23 cellular contexts compared by ENCODE assay signal in genomic region chr6:43359381-43359780, GRCh38. TPM values are rescaled to one million over a fixed set of nuclear protein-coding genes. Genes with fewer than 3 reads are reported as not detected.
DNase-seq lines count a peak whose midpoint lies in the region; ATAC-seq, FAIRE-seq and TF ChIP-seq lines count a peak whose summit lies in the region.
"Had no signal": no experiment of that assay in that cellular context is flagged by ENCODE, and none has a peak within 500 bp of the region (broad histone marks: within the 10 kb centered on the region; RNA-seq: fewer than 3 reads in every experiment).

No MANE protein-coding gene starts in this region.

- no peak overlapping the region for H3K56ac ChIP-seq in IMR-90 (ENCODE audit: extremely low read depth, insufficient read depth, low read length)

- no peak overlapping the region for H3K27ac ChIP-seq in IMR-90 (ENCODE audit: insufficient read depth, low read length)
- H3K27ac ChIP-seq in keratinocyte (ENCODE audit: control insufficient read depth, insufficient read depth, low read length), result no peak overlapping the region
- H3K27ac ChIP-seq: C4-2B, SK-N-MC had no signal

- no peak overlapping the region for H3K14ac ChIP-seq in IMR-90 (replicated peaks; ENCODE audit: low read depth, low read length)

- H2AK9ac ChIP-seq in IMR-90 (replicated peaks; ENCODE audit: low read depth, low read length, poor library complexity), result no peak overlapping the region

- BruUV-seq in IMR-90 (replicated peaks; lab: Mats Ljungman, UMichigan), result no TSS peak

- no peak overlapping the region for H3K18ac ChIP-seq in IMR-90 (ENCODE audit: low read depth, low read length)

- no peak overlapping the region for H3K4me2 ChIP-seq in IMR-90 (ENCODE audit: low read depth, low read length)
- peak overlapping the region; percentile 55 for H3K4me2 ChIP-seq in keratinocyte (ENCODE audit: control insufficient read depth, extremely low read depth, insufficient read depth, low read depth, low read length)

- no peak overlapping the region for H3K9ac ChIP-seq in IMR-90 (ENCODE audit: low read depth, low read length)
- H3K9ac ChIP-seq in keratinocyte (ENCODE audit: control insufficient read depth, extremely low read depth, insufficient read depth, low read length), result no peak overlapping the region

- H3K4me3 ChIP-seq in IMR-90 (ENCODE audit: insufficient read depth, low read depth, low read length), result no peak overlapping the region
- H3K4me3 ChIP-seq in keratinocyte (ENCODE audit: control insufficient read depth in 2 of 3, extremely low read depth in 1 of 3, insufficient read depth in 2 of 3, low read depth in 1 of 3, low read length in 3 of 3), result no peak overlapping the region
- H3K4me3 ChIP-seq: MG63, SK-N-MC had no signal

- H3K36me3 Mint-ChIP-seq in chondrocyte (ENCODE audit: low read depth), result peaks cover 37% of the 10 kb centered on the region
- peaks cover 11% of the 10 kb centered on the region for H3K36me3 Mint-ChIP-seq in activated CD8-positive, alpha-beta T cell treated with anti-CD3 and anti-CD28 coated beads for 36 hours (ENCODE audit: low read depth)

- intact Hi-C loops in IMR-90 (cut with micrococcal nuclease), result no loop called here
- intact Hi-C loops in activated CD8-positive, alpha-beta T cell treated with anti-CD3 and anti-CD28 coated beads for 36 hours (cut with micrococcal nuclease), result no loop called here

- H3K4me3 Mint-ChIP-seq in chondrocyte (ENCODE audit: unreplicated experiment), result no peak overlapping the region
- no peak overlapping the region for H3K4me3 Mint-ChIP-seq in activated CD8-positive, alpha-beta T cell treated with anti-CD3 and anti-CD28 coated beads for 36 hours
- H3K4me3 Mint-ChIP-seq: H9, IgD-negative memory B cell had no signal

- H3K27me3 ChIP-seq in IMR-90 (ENCODE audit: control insufficient read depth, insufficient read depth, low read length) (no peaks in the 10 kb centered on the region), keratinocyte (ENCODE audit: control insufficient read depth, extremely low read depth, insufficient read depth, low read length) (no peaks in the 10 kb centered on the region)
- H3K27me3 ChIP-seq: MG63 had no signal

- FAIRE-seq in keratinocyte (lab: Jason Lieb, UNC), result no peak
- FAIRE-seq: D721Med, HTR-8/SVneo had no signal

- H3K9me3 Mint-ChIP-seq in chondrocyte (ENCODE audit: low read depth), result no peaks in the 10 kb centered on the region
- H3K9me3 Mint-ChIP-seq in activated CD8-positive, alpha-beta T cell treated with anti-CD3 and anti-CD28 coated beads for 36 hours, result no peaks in the 10 kb centered on the region
- H3K9me3 Mint-ChIP-seq: H9, IgD-negative memory B cell had no signal

- no peaks in the 10 kb centered on the region for H3K4me1 ChIP-seq in IMR-90 (ENCODE audit: control insufficient read depth, insufficient read depth, low read length)
- H3K4me1 ChIP-seq in keratinocyte (ENCODE audit: control insufficient read depth, extremely low read depth, insufficient read depth, low read length), result peaks cover 24% of the 10 kb centered on the region

- DNase-seq in EH (ENCODE audit: low read depth) (peak; percentile 45), IMR-90 (peak; percentile 30), chondrocyte (ENCODE audit: low spot score) (no peak), keratinocyte (ENCODE audit: low read depth, low spot score) (no peak), NOMO-1 treated with DMSO at 0.1 percent for 48 hours (lab: John Stamatoyannopoulos, UW; ENCODE audit: unreplicated experiment) (no peak), dermis blood vessel endothelial cell (no peak)
- no peak for DNase-seq in activated CD8-positive, alpha-beta T cell treated with anti-CD3 and anti-CD28 coated beads for 36 hours
- DNase-seq: H9; Karpas-422; MG63; NCI-H1092; NCI-H146; NCI-H2081; NCI-H2171 treated with DMSO at 0.1 percent for 48 hours; NK-92 treated with Interleukin-12 subunit alpha and Interleukin-12 subunit beta, amount 100 ng/mL, for 24 hours; OCI-M1; SHP77 had no signal

- H3K36me3 ChIP-seq in IMR-90 (ENCODE audit: control insufficient read depth, insufficient read depth, low read length), result peaks cover 42% of the 10 kb centered on the region
- H3K36me3 ChIP-seq in keratinocyte (ENCODE audit: control insufficient read depth in 2 of 2, extremely low read depth in 1 of 2, insufficient read depth in 2 of 2, low read length in 2 of 2), result peaks cover 30 to 34% of the 10 kb centered on the region in 2 experiments

- H2AFZ ChIP-seq in IMR-90 (replicated peaks; ENCODE audit: low read length, poor library complexity) (no peak overlapping the region), keratinocyte (ENCODE audit: control insufficient read depth, low read length) (no peak overlapping the region)

- no peak overlapping the region for H3K23ac ChIP-seq in IMR-90 (ENCODE audit: low read depth, low read length)

- H4K5ac ChIP-seq in IMR-90 (ENCODE audit: low read depth, low read length), result no peak overlapping the region

- H3K79me2 ChIP-seq in keratinocyte (ENCODE audit: control insufficient read depth, insufficient read depth, low read length), result peaks cover 10% of the 10 kb centered on the region

- peaks cover 10% of the 10 kb centered on the region for H3K4me1 Mint-ChIP-seq in chondrocyte (ENCODE audit: low read depth)
- H3K4me1 Mint-ChIP-seq in activated CD8-positive, alpha-beta T cell treated with anti-CD3 and anti-CD28 coated beads for 36 hours (ENCODE audit: low read depth), result peaks cover 8% of the 10 kb centered on the region

- CTCF ChIA-PET in IMR-90 (lab: Yijun Ruan, JAX), result no interaction called here
- CTCF ChIA-PET in activated CD8-positive, alpha-beta T cell treated with anti-CD3 and anti-CD28 coated beads for 36 hours (lab: Charles Lee), result interaction anchor here (2.8 to 5.5 kb wide), 2 partner anchors 10 to 39 kb away, joined by 9 to 19 read pairs; partner anchors contain the start of gene ZNF318

- no peak overlapping the region for H2BK5ac ChIP-seq in IMR-90 (ENCODE audit: low read depth, low read length, poor library complexity, severe bottlenecking)

- dilution Hi-C loops in IMR-90 (cut with HindIII; ENCODE audit: low sequenced_read_pairs, unreplicated experiment) (no loop called here), keratinocyte (cut with MboI; ENCODE audit: extremely low pct_ligation_motif_present, low sequenced_read_pairs) (no loop called here)

- TF ChIP-seq CTCF in IMR-90 (conservative IDR thresholded peaks at IDR 0.05; ENCODE audit: low read depth, low read length) (no peak), chondrocyte (IDR thresholded peaks at IDR 0.05) (no peak), keratinocyte (optimal IDR thresholded peaks at IDR 0.05 in 1 of 3, IDR thresholded peaks at IDR 0.05 in 1 of 3, conservative IDR thresholded peaks at IDR 0.05 in 1 of 3; ENCODE audit: extremely low read depth in 1 of 3, insufficient read depth in 2 of 3, low read length in 3 of 3) (no peak)
- no peak for TF ChIP-seq CTCF in activated CD8-positive, alpha-beta T cell treated with anti-CD3 and anti-CD28 coated beads for 36 hours (IDR thresholded peaks at IDR 0.05)

- H3K27ac Mint-ChIP-seq in chondrocyte (ENCODE audit: unreplicated experiment), result peak overlapping the region; percentile 17
- no peak overlapping the region for H3K27ac Mint-ChIP-seq in activated CD8-positive, alpha-beta T cell treated with anti-CD3 and anti-CD28 coated beads for 36 hours
- H3K27ac Mint-ChIP-seq: IgD-negative memory B cell had no signal

- no peak overlapping the region for H2BK120ac ChIP-seq in IMR-90 (ENCODE audit: low read depth, low read length)

- H3K27me3 Mint-ChIP-seq in chondrocyte (ENCODE audit: low read depth), result no peaks in the 10 kb centered on the region
- H3K27me3 Mint-ChIP-seq in activated CD8-positive, alpha-beta T cell treated with anti-CD3 and anti-CD28 coated beads for 36 hours, result no peaks in the 10 kb centered on the region
- H3K27me3 Mint-ChIP-seq: IgD-negative memory B cell had no signal

- H2BK20ac ChIP-seq in IMR-90 (ENCODE audit: low read depth, low read length), result no peak overlapping the region

- no peak for TF ChIP-seq POLR2A in IMR-90 (IDR thresholded peaks at IDR 0.05; ENCODE audit: low read depth, low read length)

- H4K91ac ChIP-seq in IMR-90 (ENCODE audit: insufficient read depth, low read depth, low read length), result no peak overlapping the region

- no peak; the same call in 1 of the 2 replicates for ATAC-seq in IMR-90 (ENCODE audit: low read depth)
- no peak for ATAC-seq in activated CD8-positive, alpha-beta T cell treated with anti-CD3 and anti-CD28 coated beads for 36 hours

- in situ Hi-C loops in IMR-90 (cut with MboI; ENCODE audit: low sequenced_read_pairs), result no loop called here

- H3K4ac ChIP-seq in IMR-90 (ENCODE audit: low read depth, low read length), result no peak overlapping the region

- POLR2A ChIA-PET in IMR-90 (lab: Charles Lee; ENCODE audit: unreplicated experiment), result no interaction called here
- POLR2A ChIA-PET in activated CD8-positive, alpha-beta T cell treated with anti-CD3 and anti-CD28 coated beads for 36 hours (lab: Charles Lee), result interaction anchor here (0.7 kb wide), 1 partner anchor 101 kb away, joined by 3 read pairs; no protein-coding TSS in a partner anchor

- H2AK5ac ChIP-seq in IMR-90 (ENCODE audit: low read depth, low read length), result no peak overlapping the region

- no peaks in the 10 kb centered on the region for H4K20me1 ChIP-seq in IMR-90 (ENCODE audit: insufficient read depth, low read length)
- no peaks in the 10 kb centered on the region for H4K20me1 ChIP-seq in keratinocyte (ENCODE audit: control insufficient read depth, extremely low read depth, insufficient read depth, low read length)

- H3K9me3 ChIP-seq in IMR-90 (ENCODE audit: control insufficient read depth, insufficient read depth, low read length), result no peaks in the 10 kb centered on the region
- no peaks in the 10 kb centered on the region for H3K9me3 ChIP-seq in keratinocyte (ENCODE audit: control insufficient read depth, low read depth, low read length)
- H3K9me3 ChIP-seq: MG63 had no signal

- no peak overlapping the region for H2BK15ac ChIP-seq in IMR-90 (ENCODE audit: low read depth, low read length)

- peaks cover 14% of the 10 kb centered on the region; the same call in 1 of the 2 replicates for H3K9me1 ChIP-seq in IMR-90 (ENCODE audit: insufficient read depth, low read length)
- H3K9me1 ChIP-seq in keratinocyte (ENCODE audit: control insufficient read depth, extremely low read depth, insufficient read depth, low read length), result no peaks in the 10 kb centered on the region

- no peak for TF ChIP-seq RAD21 in IMR-90 (IDR thresholded peaks at IDR 0.05; ENCODE audit: low read length)

- H3K79me1 ChIP-seq in IMR-90 (ENCODE audit: low read depth in 1 of 2, low read length in 2 of 2), result peaks cover 33 to 34% of the 10 kb centered on the region in 2 experiments

- H4K8ac ChIP-seq in IMR-90 (ENCODE audit: low read depth in 2 of 2, low read length in 2 of 2), result no peak overlapping the region

RNA-seq across cellular contexts. Expression of gene ZNF318, which starts 10.1 kb away (rescaled TPM):
- total RNA-seq in IMR-90 (2012; rRNA removed) (5.6 and 5.7 TPM in 2 replicates), chondrocyte (18.7 to 23.6 TPM (median 19.8 TPM) in 3 replicates), dermis blood vessel endothelial cell (9.7 and 10.8 TPM in 2 replicates)
- polyA plus RNA-seq in IMR-90 (2012; rRNA removed) (6.6 and 6.7 TPM in 2 replicates), keratinocyte (11.4 to 15.9 TPM (median 14.6 TPM) in 3 replicates)
- 2.5 and 2.8 TPM in 2 replicates for polyA plus RNA-seq in IMR-90 (2012; cell fraction: cytosol; rRNA removed)
- polyA plus RNA-seq in IMR-90 (2012; cell fraction: nucleus; rRNA removed; ENCODE audit: low replicate concordance), result 7.3 and 14.8 TPM in 2 replicates
- 7.6 TPM for polyA plus RNA-seq in keratinocyte (2011; ENCODE audit: low read depth)
- 7.9 and 12.9 TPM in 2 replicates for polyA plus RNA-seq in keratinocyte (2011; cell fraction: cytosol; rRNA removed)
- 29.3 and 36.5 TPM in 2 replicates for polyA plus RNA-seq in keratinocyte (2011; cell fraction: nucleus; rRNA removed)
- 5.6 and 11.5 TPM in 2 replicates for polyA plus RNA-seq in keratinocyte (2012; ENCODE audit: low replicate concordance)
- 27.8 to 33.7 TPM (median 29.8 TPM) in 3 replicates for polyA minus RNA-seq in keratinocyte
- polyA minus RNA-seq in keratinocyte (2011; cell fraction: cytosol; rRNA and poly(A)+ RNA removed), result 13.2 TPM
- 19.5 and 30.5 TPM in 2 replicates for polyA minus RNA-seq in keratinocyte (2011; cell fraction: nucleus; rRNA and poly(A)+ RNA removed)
- total RNA-seq in activated CD8-positive, alpha-beta T cell treated with anti-CD3 and anti-CD28 coated beads for 36 hours, result 10 to 100 TPM; 13.1 to 13.5 TPM

RNA-seq across cellular contexts. Expression of gene CRIP3, which starts 50.8 kb away (rescaled TPM):
- total RNA-seq in IMR-90 (2012; rRNA removed), result not detected in 2 replicates
- polyA plus RNA-seq in IMR-90 (2012; rRNA removed), result not detected in 2 replicates
- not detected in 2 replicates for polyA plus RNA-seq in IMR-90 (2012; cell fraction: cytosol; rRNA removed)
- polyA plus RNA-seq in IMR-90 (2012; cell fraction: nucleus; rRNA removed; ENCODE audit: low replicate concordance), result 0.13 and 0.55 TPM in 2 replicates
- 0.47 to 0.94 TPM (median 0.72 TPM) in 3 replicates for total RNA-seq in chondrocyte
- 0.08 to 0.67 TPM (median 0.26 TPM) in 3 replicates for polyA plus RNA-seq in keratinocyte
- polyA plus RNA-seq in keratinocyte (2011; ENCODE audit: low read depth), result not detected
- 0.09 and 0.13 TPM in 2 replicates for polyA plus RNA-seq in keratinocyte (2011; cell fraction: cytosol; rRNA removed)
- 1.9 and 3.2 TPM in 2 replicates for polyA plus RNA-seq in keratinocyte (2011; cell fraction: nucleus; rRNA removed)
- polyA plus RNA-seq in keratinocyte (2012; ENCODE audit: low replicate concordance), result not detected in 2 replicates
- 1.9 TPM in 1 of 3 replicates, not detected in the others for polyA minus RNA-seq in keratinocyte
- not detected for polyA minus RNA-seq in keratinocyte (2011; cell fraction: cytosol; rRNA and poly(A)+ RNA removed)
- polyA minus RNA-seq in keratinocyte (2011; cell fraction: nucleus; rRNA and poly(A)+ RNA removed), result 1.5 TPM in 1 of 2 replicates, not detected in the other
- total RNA-seq in activated CD8-positive, alpha-beta T cell treated with anti-CD3 and anti-CD28 coated beads for 36 hours, result 1 to 10 TPM; 2.2 to 2.4 TPM
- total RNA-seq in dermis blood vessel endothelial cell, result 0.34 TPM in 1 of 2 replicates, not detected in the other
- total RNA-seq: NCI-H460 had no signal

Comparison
In these comparisons a context has a peak if more than half of its experiments do, and no peak if none do; other contexts are left out.
1. DNase-seq: peak in EH (single experiment) and IMR-90 (single experiment); none in chondrocyte (single experiment), keratinocyte (single experiment), activated CD8-positive, alpha-beta T cell treated with anti-CD3 and anti-CD28 coated beads for 36 hours (single experiment), NOMO-1 treated with DMSO at 0.1 percent for 48 hours (single experiment) and dermis blood vessel endothelial cell (single experiment).